ENCODE assay signal across 1 cellular context in genomic region chr14:39367387-39367751, GRCh38.
TF ChIP-seq lines count a peak whose summit lies in the region.

No MANE protein-coding gene starts in this region.

TF ChIP-seq in K562, 482 proteins besides CTCF, POLR2A, EP300 and RAD21:
- TF ChIP-seq AFF1 (IDR thresholded peaks at IDR 0.05; ENCODE audit: low read depth in 1 of 2, partially characterized antibody in 2 of 2) = no peak
